ENCODE assay signal across 8 cellular contexts in the genomic region with DNA sequence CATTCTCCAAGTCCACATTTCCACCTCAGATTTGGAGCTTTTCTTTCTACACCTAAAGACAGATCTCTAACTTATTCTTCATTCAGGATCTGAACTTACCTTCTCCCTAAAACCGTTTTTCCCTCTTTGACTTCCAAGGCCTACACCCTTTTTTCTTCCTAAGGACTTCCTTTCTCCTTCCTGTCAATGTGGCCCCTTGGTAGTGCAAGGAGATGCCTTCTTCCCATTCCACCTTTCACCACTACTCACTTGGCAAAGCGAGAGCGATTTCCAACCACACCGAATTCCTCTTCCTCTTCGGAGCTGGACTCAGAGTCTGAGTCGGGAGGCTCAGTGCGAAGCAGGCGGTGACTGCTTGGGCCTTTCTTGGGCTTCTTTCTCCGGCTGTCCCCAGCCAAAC. TPM values are rescaled to one million over a fixed set of nuclear protein-coding genes. Genes with fewer than 3 reads are reported as not detected.
DNase-seq lines count a peak whose midpoint lies in the region; ATAC-seq and TF ChIP-seq lines count a peak whose summit lies in the region.

No MANE protein-coding gene starts in this region.

- H3K9ac ChIP-seq in mucosa of stomach (ENCODE audit: low read length), result peak overlapping the region; percentile 93

- peaks cover 0 to 3% (median 0%) of the 10 kb centered on the region in 5 experiments for H3K9me3 Mint-ChIP-seq in brain

- H3K4me3 Mint-ChIP-seq in brain, result peak overlapping the region; percentile 93 to 100 (median 97)

- H3K36me3 Mint-ChIP-seq in brain, result peaks cover 23% of the 10 kb centered on the region

- no peaks in the 10 kb centered on the region; the same call in 1 of the 2 replicates for H3K9me3 ChIP-seq in AG04450 (ENCODE audit: control insufficient read depth, insufficient read depth, low read length)
- no peaks in the 10 kb centered on the region for H3K9me3 ChIP-seq in mucosa of stomach (ENCODE audit: control insufficient read depth, low read length)

- POLR2A ChIA-PET in AG04450 (lab: Yijun Ruan, JAX), result interaction anchor here (0.7 kb wide), 1 partner anchor 101 kb away, joined by 3 read pairs; a partner anchor contains a TSS

- H3K27ac Mint-ChIP-seq in brain, result peak overlapping the region; percentile 79 to 96 (median 90)

- peaks cover 44% of the 10 kb centered on the region for H3K4me1 ChIP-seq in mucosa of stomach (ENCODE audit: control insufficient read depth, insufficient read depth, low read length)

- DNase-seq in AG04450 (ENCODE audit: low read depth, low spot score), result no peak
- DNase-seq in HL-60 (ENCODE audit: low read depth in 1 of 2, low spot score in 1 of 2), result no peak
- DNase-seq in COR-L47 (lab: John Stamatoyannopoulos, UW), result no peak
- DNase-seq in GM19238 (ENCODE audit: insufficient read length, low spot score), result no peak
- DNase-seq in SIG-M5 (lab: John Stamatoyannopoulos, UW), result no peak

- TF ChIP-seq CTCF in AG04450 (IDR thresholded peaks at IDR 0.05; ENCODE audit: low read depth, low read length), result no peak
- TF ChIP-seq CTCF in HL-60 (IDR thresholded peaks at IDR 0.05; ENCODE audit: insufficient read depth, low read length), result no peak
- no peak for TF ChIP-seq CTCF in brain (conservative IDR thresholded peaks at IDR 0.05)

- no peak for ATAC-seq in GM19397 (IDR thresholded peaks at IDR 0.05; ENCODE audit: unreplicated experiment)

- H3K36me3 ChIP-seq in mucosa of stomach (ENCODE audit: control insufficient read depth, insufficient read depth, low read length), result no peaks in the 10 kb centered on the region

- peaks cover 33% of the 10 kb centered on the region for H3K4me1 Mint-ChIP-seq in brain

- H3K27ac ChIP-seq in AG04450 (ENCODE audit: low read depth, low read length), result no peak overlapping the region
- no peak overlapping the region for H3K27ac ChIP-seq in HL-60 (replicated peaks)

- H3K4me3 ChIP-seq in AG04450 (ENCODE audit: low read depth, low read length) (peak overlapping the region; percentile 90), HL-60 (replicated peaks; ENCODE audit: insufficient read depth, low read length) (peak overlapping the region; percentile 88), mucosa of stomach (ENCODE audit: low read length) (peak overlapping the region; percentile 87)

- CTCF ChIA-PET in AG04450 (lab: Charles Lee), result interaction anchor here (2.1 to 3.3 kb wide), 2 partner anchors 8 to 13 kb away, joined by 6 to 15 read pairs; no protein-coding TSS in a partner anchor

- peaks cover 6% of the 10 kb centered on the region for H3K27me3 ChIP-seq in AG04450 (ENCODE audit: control insufficient read depth, insufficient read depth, low read length)
- no peaks in the 10 kb centered on the region for H3K27me3 ChIP-seq in HL-60 (ENCODE audit: insufficient read depth, poor library complexity, severe bottlenecking)
- H3K27me3 ChIP-seq in mucosa of stomach (ENCODE audit: control insufficient read depth, insufficient read depth, low read length), result no peaks in the 10 kb centered on the region

- H3K27me3 Mint-ChIP-seq in brain, result peaks cover 21% of the 10 kb centered on the region

RNA-seq across cellular contexts. Expression of a gene that starts 1.3 kb away (rescaled TPM):
- polyA plus RNA-seq in AG04450 (2011; rRNA removed) (54.3 and 69.9 TPM in 2 replicates), brain (ENCODE audit: insufficient read depth, low read depth, low replicate concordance) (43.5 TPM)
- 35.6 and 44.8 TPM in 2 replicates for polyA minus RNA-seq in AG04450 (2011; rRNA and poly(A)+ RNA removed)

RNA-seq across cellular contexts. Expression of a gene that starts 46.0 kb away (rescaled TPM):
- polyA plus RNA-seq in AG04450 (2011; rRNA removed) (not detected in 2 replicates), brain (ENCODE audit: insufficient read depth, low read depth, low replicate concordance) (not detected)
- not detected in 2 replicates for polyA minus RNA-seq in AG04450 (2011; rRNA and poly(A)+ RNA removed)

RNA-seq across cellular contexts. Expression of a gene that starts 49.5 kb away (rescaled TPM):
- polyA plus RNA-seq in AG04450 (2011; rRNA removed) (83.8 and 85.6 TPM in 2 replicates), brain (ENCODE audit: insufficient read depth, low read depth, low replicate concordance) (65.0 TPM)
- 25.8 and 42.9 TPM in 2 replicates for polyA minus RNA-seq in AG04450 (2011; rRNA and poly(A)+ RNA removed)
